ENCODE assay signal across 8 cellular contexts in genomic region chr1:212794561-212795014, GRCh38. TPM values are rescaled to one million over a fixed set of nuclear protein-coding genes. Genes with fewer than 3 reads are reported as not detected.
DNase-seq lines count a peak whose midpoint lies in the region; ATAC-seq and TF ChIP-seq lines count a peak whose summit lies in the region.

No MANE protein-coding gene starts in this region.

- intact Hi-C loops in dorsolateral prefrontal cortex (cut with DNase I): loop anchor here (5.0 to 10.0 kb wide), 5 partner anchors 42 to 317 kb away; partner anchors contain the start of genes FLVCR1 (in 2 of the 2), ANGEL2 (in 1 of the 2) and ATF3 (in 1 of the 2)

- no peaks in the 10 kb centered on the region for H4K20me1 ChIP-seq in Karpas-422 (ENCODE audit: insufficient read depth, low read depth, low read length)

- DNase-seq in Karpas-422: peak; percentile 94
- DNase-seq in dorsolateral prefrontal cortex: no peak
- DNase-seq in RWPE1 (ENCODE audit: low spot score): no peak
- DNase-seq in activated CD4-positive, alpha-beta T cell treated with anti-CD3 and anti-CD28 coated beads, Interleukin-2, amount 50 U/mL, for 48 hours: no peak
- DNase-seq in T-helper 9 cell: no peak
- no peak for DNase-seq in NCI-H2107 (lab: John Stamatoyannopoulos, UW)

- H3K27ac ChIP-seq in Karpas-422 (ENCODE audit: low read length): peak overlapping the region; percentile 89
- peak overlapping the region in 58 of 59 donors; percentile 60 to 99 (median 94) for H3K27ac ChIP-seq in dorsolateral prefrontal cortex
- no peak overlapping the region for H3K27ac ChIP-seq in RWPE1

- H2AFZ ChIP-seq in Karpas-422 (ENCODE audit: low read length): peak overlapping the region; percentile 26; the same call in 1 of the 2 replicates

- no peaks in the 10 kb centered on the region for H3K27me3 ChIP-seq in Karpas-422 (ENCODE audit: low read length)
- no peaks in the 10 kb centered on the region for H3K27me3 ChIP-seq in dorsolateral prefrontal cortex

- POLR2A ChIA-PET in RWPE1 (lab: Yijun Ruan, JAX; ENCODE audit: low non-redundant PET): no interaction called here

- CTCF ChIA-PET in RWPE1 (lab: Yijun Ruan, JAX): interaction anchor here (0.5 to 0.6 kb wide), 2 partner anchors 173 to 567 kb away, joined by 3 read pairs; no protein-coding TSS in a partner anchor

- H3K4me2 ChIP-seq in Karpas-422 (ENCODE audit: low read depth, low read length, poor library complexity, severe bottlenecking): peak overlapping the region; percentile 59

- peak; percentile 84 for ATAC-seq in GM18517 (IDR thresholded peaks at IDR 0.05; ENCODE audit: unreplicated experiment)
- ATAC-seq in GM21723 (IDR thresholded peaks at IDR 0.05; ENCODE audit: unreplicated experiment): peak; percentile 77

- peaks cover 44% of the 10 kb centered on the region for H3K79me2 ChIP-seq in Karpas-422 (ENCODE audit: low read length)

- TF ChIP-seq CTCF in dorsolateral prefrontal cortex (IDR thresholded peaks at IDR 0.05 in 54 of 56, conservative IDR thresholded peaks at IDR 0.05 in 2 of 56; ENCODE audit: low read depth in 1 of 56, partially characterized antibody in 56 of 56) (no peak), RWPE1 (conservative IDR thresholded peaks at IDR 0.05; ENCODE audit: low read depth) (no peak)

- H3K4me3 ChIP-seq in Karpas-422 (ENCODE audit: low read length) (peak overlapping the region; percentile 46), dorsolateral prefrontal cortex (peak overlapping the region in 44 of 59 donors; percentile 2 to 48 (median 30))

- H3K4me1 ChIP-seq in Karpas-422 (ENCODE audit: low read length): peaks cover 37% of the 10 kb centered on the region

- peak overlapping the region; percentile 56 for H3K9ac ChIP-seq in Karpas-422 (ENCODE audit: low read length)

- H3K36me3 ChIP-seq in Karpas-422 (ENCODE audit: insufficient read depth, low read length): peaks cover 24% of the 10 kb centered on the region

- H3K9me3 ChIP-seq in Karpas-422 (ENCODE audit: low read length): no peaks in the 10 kb centered on the region

- no peaks in the 10 kb centered on the region for H3K9me2 ChIP-seq in Karpas-422 (replicated peaks; ENCODE audit: insufficient read depth, low read length)

RNA-seq across cellular contexts. Expression of gene TATDN3, which starts 2.9 kb away (rescaled TPM):
- total RNA-seq in Karpas-422 (2014; rRNA removed; shearing (Covaris generic); ENCODE audit: low replicate concordance): 34.1 and 47.6 TPM in 2 replicates
- total RNA-seq in dorsolateral prefrontal cortex: 10 to 100 TPM; 17.4 to 66.3 (median 32.1) TPM

RNA-seq across cellular contexts. Expression of gene NSL1, which starts 3.0 kb away (rescaled TPM):
- total RNA-seq in Karpas-422 (2014; rRNA removed; shearing (Covaris generic); ENCODE audit: low replicate concordance): 64.0 and 65.9 TPM in 2 replicates
- 10 to 100 TPM; 33.9 to 65.0 (median 45.3) TPM for total RNA-seq in dorsolateral prefrontal cortex

RNA-seq across cellular contexts. Expression of gene SPATA45, which starts 52.9 kb away (rescaled TPM):
- total RNA-seq in Karpas-422 (2014; rRNA removed; shearing (Covaris generic); ENCODE audit: low replicate concordance): not detected in 2 replicates
- total RNA-seq in dorsolateral prefrontal cortex: 1 to 10 TPM in 30 of 120 experiments, under 1 TPM in 1, not detected in 89; 0.96 to 2.7 (median 1.5) TPM
